Comparison of ENCODE assay signal across 9 cellular contexts in the genomic region with DNA sequence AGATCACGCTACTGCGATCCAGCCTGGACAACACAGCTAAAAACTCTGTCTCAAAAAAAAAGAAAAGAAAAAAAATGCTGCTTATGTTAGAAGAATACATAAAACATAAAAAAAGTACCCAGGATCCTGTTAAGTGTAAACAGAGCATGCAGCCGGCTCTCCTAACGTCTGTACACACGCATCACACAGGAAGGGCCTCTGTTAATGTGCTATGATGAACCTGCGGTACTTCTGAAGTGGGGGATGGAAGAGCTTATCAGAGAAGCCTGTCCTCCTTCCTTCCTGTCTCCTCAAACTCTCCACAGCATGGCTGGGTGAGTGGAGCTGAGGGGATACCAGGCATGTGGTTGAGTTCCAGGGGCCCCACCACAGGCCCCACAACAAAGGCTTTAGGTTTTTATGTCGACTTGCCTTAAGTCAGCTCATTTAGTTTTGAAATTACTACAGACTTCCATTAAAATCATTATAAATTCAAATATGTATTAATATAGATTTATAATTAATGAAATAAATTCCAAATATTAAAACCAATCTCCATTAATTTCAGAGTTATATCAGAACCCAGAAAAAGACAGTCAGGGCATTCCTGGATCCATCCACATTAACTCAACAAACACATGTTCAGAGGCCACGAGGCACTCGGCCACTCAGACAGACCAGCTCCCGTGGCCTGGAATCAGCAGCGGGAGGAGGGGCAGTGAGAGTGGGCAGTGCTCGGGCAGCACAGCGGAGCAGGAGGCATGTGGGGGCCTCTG. TPM values are rescaled to one million over a fixed set of nuclear protein-coding genes. Genes with fewer than 3 reads are reported as not detected.
DNase-seq lines count a peak whose midpoint lies in the region; ATAC-seq and TF ChIP-seq lines count a peak whose summit lies in the region.
"Had no signal": no experiment of that assay in that cellular context is flagged by ENCODE, and none has a peak within 500 bp of the region (broad histone marks: within the 10 kb centered on the region; RNA-seq: fewer than 3 reads in every experiment).

No MANE protein-coding gene starts in this region.

- no peak for TF ChIP-seq CTCF in CD8-positive, alpha-beta T cell (IDR thresholded peaks at IDR 0.05)
- TF ChIP-seq CTCF in mucosa of descending colon (IDR thresholded peaks at IDR 0.05) (no peak), GM13977 (IDR thresholded peaks at IDR 0.05; ENCODE audit: extremely low read depth, insufficient read depth, missing control alignments) (no peak)

- POLR2A ChIA-PET in CD8-positive, alpha-beta T cell (lab: Charles Lee), result interaction anchor here (0.8 to 1.9 kb wide), 13 partner anchors 11 to 163 kb away, joined by 3 to 15 read pairs (median 4); a partner anchor contains a TSS

- intact Hi-C loops in CD8-positive, alpha-beta T cell (cut with DNase I, micrococcal nuclease), result no loop called here
- intact Hi-C loops in mucosa of descending colon (cut with DNase I, micrococcal nuclease) (no loop called here), sciatic nerve (cut with DNase I) (loop anchor here (10.0 kb wide), 1 partner anchor 124 kb away; no protein-coding TSS in a partner anchor)

- DNase-seq in CD8-positive, alpha-beta T cell, result peak; percentile 52 to 92 (median 68)
- DNase-seq in T-helper 1 cell (peak in 4 of 5 donors; percentile 51 to 83 (median 64)), mucosa of descending colon (no peak), GM13977 (ENCODE audit: low spot score) (no peak), sciatic nerve (ENCODE audit: low spot score) (no peak)
- peak; percentile 67 for DNase-seq in activated T-cell treated with anti-CD3 and anti-CD28 coated beads, Interleukin-2, amount 50 U/mL, for 24 hours
- DNase-seq: hypothalamus had no signal

- peaks cover 42% of the 10 kb centered on the region for H3K4me1 ChIP-seq in CD8-positive, alpha-beta T cell (ENCODE audit: insufficient read depth, low read length)
- H3K4me1 ChIP-seq in mucosa of descending colon (ENCODE audit: low read depth), result peaks cover 4% of the 10 kb centered on the region

- H3K36me3 Mint-ChIP-seq in CD8-positive, alpha-beta T cell, result peaks cover 24% of the 10 kb centered on the region
- H3K36me3 Mint-ChIP-seq in activated T-cell treated with anti-CD3 and anti-CD28 coated beads, Interleukin-2, amount 50 U/mL, for 24 hours (ENCODE audit: low read depth), result peaks cover 46% of the 10 kb centered on the region
- H3K36me3 Mint-ChIP-seq in stimulated activated memory B cell treated with anti-CD40 and anti-IgM and Interleukin-4, amounts not matched to agents 10 μg/mL and 1 μg/mL and 100 μg/mL, for 72 hours, result peaks cover 42% of the 10 kb centered on the region

- CTCF ChIA-PET in CD8-positive, alpha-beta T cell (lab: Charles Lee), result interaction anchor here (0.6 to 4.3 kb wide), 8 partner anchors 12 to 171 kb away, joined by 3 to 15 read pairs (median 6); a partner anchor contains a TSS

- peaks cover 44% of the 10 kb centered on the region for H3K4me1 Mint-ChIP-seq in CD8-positive, alpha-beta T cell (ENCODE audit: low read depth)
- H3K4me1 Mint-ChIP-seq in activated T-cell treated with anti-CD3 and anti-CD28 coated beads, Interleukin-2, amount 50 U/mL, for 24 hours (ENCODE audit: low read depth), result peaks cover 70% of the 10 kb centered on the region
- peaks cover 16% of the 10 kb centered on the region for H3K4me1 Mint-ChIP-seq in stimulated activated memory B cell treated with anti-CD40 and anti-IgM and Interleukin-4, amounts not matched to agents 10 μg/mL and 1 μg/mL and 100 μg/mL, for 72 hours

- no peaks in the 10 kb centered on the region for H3K9me3 ChIP-seq in CD8-positive, alpha-beta T cell (ENCODE audit: low read length)
- H3K9me3 ChIP-seq in mucosa of descending colon, result no peaks in the 10 kb centered on the region

- in situ Hi-C loops in GM13977 (cut with MboI; ENCODE audit: low pct_unique_long_range_greater_than_20kb, low sequenced_read_pairs, unreplicated experiment), result no loop called here

- H3K4me3 ChIP-seq in CD8-positive, alpha-beta T cell (ENCODE audit: low read depth, low read length), result no peak overlapping the region
- no peak overlapping the region for H3K4me3 ChIP-seq in mucosa of descending colon

- ATAC-seq in CD8-positive, alpha-beta T cell, result peak; percentile 95
- peak; percentile 53 for ATAC-seq in mucosa of descending colon
- no peak for ATAC-seq in GM19463 (IDR thresholded peaks at IDR 0.05; ENCODE audit: unreplicated experiment)
- ATAC-seq in stimulated activated memory B cell treated with anti-CD40 and anti-IgM and Interleukin-4, amounts not matched to agents 10 μg/mL and 1 μg/mL and 100 μg/mL, for 72 hours, result no peak
- no peak for ATAC-seq in sciatic nerve

- no peaks in the 10 kb centered on the region for H3K36me3 ChIP-seq in CD8-positive, alpha-beta T cell (ENCODE audit: insufficient read depth, low read length)
- H3K36me3 ChIP-seq in mucosa of descending colon (ENCODE audit: low read depth), result no peaks in the 10 kb centered on the region

- H3K27me3 Mint-ChIP-seq in CD8-positive, alpha-beta T cell (ENCODE audit: low read depth), result no peaks in the 10 kb centered on the region
- H3K27me3 Mint-ChIP-seq in activated T-cell treated with anti-CD3 and anti-CD28 coated beads, Interleukin-2, amount 50 U/mL, for 24 hours, result no peaks in the 10 kb centered on the region
- H3K27me3 Mint-ChIP-seq in stimulated activated memory B cell treated with anti-CD40 and anti-IgM and Interleukin-4, amounts not matched to agents 10 μg/mL and 1 μg/mL and 100 μg/mL, for 72 hours, result no peaks in the 10 kb centered on the region

- no peaks in the 10 kb centered on the region for H3K9me3 Mint-ChIP-seq in CD8-positive, alpha-beta T cell
- no peaks in the 10 kb centered on the region for H3K9me3 Mint-ChIP-seq in activated T-cell treated with anti-CD3 and anti-CD28 coated beads, Interleukin-2, amount 50 U/mL, for 24 hours
- no peaks in the 10 kb centered on the region for H3K9me3 Mint-ChIP-seq in stimulated activated memory B cell treated with anti-CD40 and anti-IgM and Interleukin-4, amounts not matched to agents 10 μg/mL and 1 μg/mL and 100 μg/mL, for 72 hours

- no peaks in the 10 kb centered on the region for H3K27me3 ChIP-seq in CD8-positive, alpha-beta T cell (ENCODE audit: insufficient read depth, low read length)

- H3K27ac Mint-ChIP-seq in CD8-positive, alpha-beta T cell, result peak overlapping the region; percentile 90
- peak overlapping the region; percentile 87 for H3K27ac Mint-ChIP-seq in activated T-cell treated with anti-CD3 and anti-CD28 coated beads, Interleukin-2, amount 50 U/mL, for 24 hours
- no peak overlapping the region for H3K27ac Mint-ChIP-seq in stimulated activated memory B cell treated with anti-CD40 and anti-IgM and Interleukin-4, amounts not matched to agents 10 μg/mL and 1 μg/mL and 100 μg/mL, for 72 hours

- H3K27ac ChIP-seq in CD8-positive, alpha-beta T cell (ENCODE audit: low read depth, low read length), result peak overlapping the region; percentile 36

- peak overlapping the region; percentile 33 for H3K4me3 Mint-ChIP-seq in CD8-positive, alpha-beta T cell
- H3K4me3 Mint-ChIP-seq in activated T-cell treated with anti-CD3 and anti-CD28 coated beads, Interleukin-2, amount 50 U/mL, for 24 hours, result peak overlapping the region; percentile 57
- no peak overlapping the region for H3K4me3 Mint-ChIP-seq in stimulated activated memory B cell treated with anti-CD40 and anti-IgM and Interleukin-4, amounts not matched to agents 10 μg/mL and 1 μg/mL and 100 μg/mL, for 72 hours

RNA-seq across cellular contexts. Expression of a gene that starts 11.7 kb away (rescaled TPM):
- 100 to 1,000 TPM; 175 to 184 TPM for total RNA-seq in CD8-positive, alpha-beta T cell
- total RNA-seq in mucosa of descending colon, result 10 to 100 TPM; 41.3 to 46.3 (median 45.4) TPM
- total RNA-seq in sciatic nerve, result 50.6 TPM

RNA-seq across cellular contexts. Expression of a gene that starts 27.9 kb away (rescaled TPM):
- total RNA-seq in CD8-positive, alpha-beta T cell, result 100 to 1,000 TPM in 1 of 2 experiments, 10 to 100 TPM in 1; 94.0 to 103 TPM
- total RNA-seq in mucosa of descending colon (100 to 1,000 TPM in 2 of 3 donors, 10 to 100 TPM in 1; 41.0 to 150 (median 104) TPM), sciatic nerve (53.1 TPM)

Comparison
In these comparisons a context has a peak if more than half of its experiments do, and no peak if none do; other contexts are left out.
1. ATAC-seq: peak in CD8-positive, alpha-beta T cell (single experiment) and mucosa of descending colon (single experiment); none in GM19463 (single experiment), stimulated activated memory B cell treated with anti-CD40 and anti-IgM and Interleukin-4, amounts not matched to agents 10 μg/mL and 1 μg/mL and 100 μg/mL, for 72 hours (single experiment) and sciatic nerve (single experiment).
2. DNase-seq: peak in CD8-positive, alpha-beta T cell (7 of 7), T-helper 1 cell (4 of 5) and activated T-cell treated with anti-CD3 and anti-CD28 coated beads, Interleukin-2, amount 50 U/mL, for 24 hours (single experiment); none in mucosa of descending colon (0 of 3), GM13977 (single experiment) and sciatic nerve (single experiment).